1 cellular context compared by ENCODE assay signal in the genomic region with DNA sequence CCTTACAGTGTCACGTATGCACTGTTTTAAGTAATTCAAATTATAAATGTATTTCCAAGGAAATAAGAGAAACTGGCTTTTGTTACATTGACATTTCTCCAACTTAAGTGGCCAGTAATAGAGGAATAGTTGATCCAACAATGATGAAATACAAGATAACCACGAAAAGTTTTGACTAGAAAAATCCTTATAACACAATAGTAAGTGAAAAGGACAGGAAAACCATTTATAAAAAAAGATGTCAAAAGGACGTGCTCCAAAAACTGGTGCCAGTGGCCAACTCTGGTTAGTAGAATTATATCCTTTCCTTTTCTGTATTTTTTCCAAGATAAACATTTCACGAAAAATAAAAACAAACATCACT.
TF ChIP-seq lines count a peak whose summit lies in the region.

No MANE protein-coding gene starts in this region.

TF ChIP-seq in SK-N-SH, 30 proteins besides CTCF, POLR2A, EP300 and RAD21:
- TF ChIP-seq, protein P1, sequence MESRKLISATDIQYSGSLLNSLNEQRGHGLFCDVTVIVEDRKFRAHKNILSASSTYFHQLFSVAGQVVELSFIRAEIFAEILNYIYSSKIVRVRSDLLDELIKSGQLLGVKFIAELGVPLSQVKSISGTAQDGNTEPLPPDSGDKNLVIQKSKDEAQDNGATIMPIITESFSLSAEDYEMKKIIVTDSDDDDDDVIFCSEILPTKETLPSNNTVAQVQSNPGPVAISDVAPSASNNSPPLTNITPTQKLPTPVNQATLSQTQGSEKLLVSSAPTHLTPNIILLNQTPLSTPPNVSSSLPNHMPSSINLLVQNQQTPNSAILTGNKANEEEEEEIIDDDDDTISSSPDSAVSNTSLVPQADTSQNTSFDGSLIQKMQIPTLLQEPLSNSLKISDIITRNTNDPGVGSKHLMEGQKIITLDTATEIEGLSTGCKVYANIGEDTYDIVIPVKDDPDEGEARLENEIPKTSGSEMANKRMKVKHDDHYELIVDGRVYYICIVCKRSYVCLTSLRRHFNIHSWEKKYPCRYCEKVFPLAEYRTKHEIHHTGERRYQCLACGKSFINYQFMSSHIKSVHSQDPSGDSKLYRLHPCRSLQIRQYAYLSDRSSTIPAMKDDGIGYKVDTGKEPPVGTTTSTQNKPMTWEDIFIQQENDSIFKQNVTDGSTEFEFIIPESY (IDR thresholded peaks at IDR 0.05; ENCODE audit: borderline replicate concordance, low read depth), result no peak
- TF ChIP-seq, protein P2, sequence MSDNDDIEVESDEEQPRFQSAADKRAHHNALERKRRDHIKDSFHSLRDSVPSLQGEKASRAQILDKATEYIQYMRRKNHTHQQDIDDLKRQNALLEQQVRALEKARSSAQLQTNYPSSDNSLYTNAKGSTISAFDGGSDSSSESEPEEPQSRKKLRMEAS (IDR thresholded peaks at IDR 0.05; ENCODE audit: low read depth), result no peak
- no peak for TF ChIP-seq MEF2A (IDR thresholded peaks at IDR 0.05; ENCODE audit: borderline replicate concordance, low read depth)
- TF ChIP-seq RCOR1 (IDR thresholded peaks at IDR 0.05; ENCODE audit: low read length), result no peak
- TF ChIP-seq, protein P3, sequence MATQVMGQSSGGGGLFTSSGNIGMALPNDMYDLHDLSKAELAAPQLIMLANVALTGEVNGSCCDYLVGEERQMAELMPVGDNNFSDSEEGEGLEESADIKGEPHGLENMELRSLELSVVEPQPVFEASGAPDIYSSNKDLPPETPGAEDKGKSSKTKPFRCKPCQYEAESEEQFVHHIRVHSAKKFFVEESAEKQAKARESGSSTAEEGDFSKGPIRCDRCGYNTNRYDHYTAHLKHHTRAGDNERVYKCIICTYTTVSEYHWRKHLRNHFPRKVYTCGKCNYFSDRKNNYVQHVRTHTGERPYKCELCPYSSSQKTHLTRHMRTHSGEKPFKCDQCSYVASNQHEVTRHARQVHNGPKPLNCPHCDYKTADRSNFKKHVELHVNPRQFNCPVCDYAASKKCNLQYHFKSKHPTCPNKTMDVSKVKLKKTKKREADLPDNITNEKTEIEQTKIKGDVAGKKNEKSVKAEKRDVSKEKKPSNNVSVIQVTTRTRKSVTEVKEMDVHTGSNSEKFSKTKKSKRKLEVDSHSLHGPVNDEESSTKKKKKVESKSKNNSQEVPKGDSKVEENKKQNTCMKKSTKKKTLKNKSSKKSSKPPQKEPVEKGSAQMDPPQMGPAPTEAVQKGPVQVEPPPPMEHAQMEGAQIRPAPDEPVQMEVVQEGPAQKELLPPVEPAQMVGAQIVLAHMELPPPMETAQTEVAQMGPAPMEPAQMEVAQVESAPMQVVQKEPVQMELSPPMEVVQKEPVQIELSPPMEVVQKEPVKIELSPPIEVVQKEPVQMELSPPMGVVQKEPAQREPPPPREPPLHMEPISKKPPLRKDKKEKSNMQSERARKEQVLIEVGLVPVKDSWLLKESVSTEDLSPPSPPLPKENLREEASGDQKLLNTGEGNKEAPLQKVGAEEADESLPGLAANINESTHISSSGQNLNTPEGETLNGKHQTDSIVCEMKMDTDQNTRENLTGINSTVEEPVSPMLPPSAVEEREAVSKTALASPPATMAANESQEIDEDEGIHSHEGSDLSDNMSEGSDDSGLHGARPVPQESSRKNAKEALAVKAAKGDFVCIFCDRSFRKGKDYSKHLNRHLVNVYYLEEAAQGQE (IDR thresholded peaks at IDR 0.05; ENCODE audit: low read depth, low read length), result no peak
- TF ChIP-seq MXI1 (IDR thresholded peaks at IDR 0.05; ENCODE audit: low read depth, low read length), result no peak
- peak; percentile 76 for TF ChIP-seq TCF12 (IDR thresholded peaks at IDR 0.05)
- TF ChIP-seq EZH2phosphoT487 (IDR thresholded peaks at IDR 0.05; ENCODE audit: borderline replicate concordance, low read depth), result no peak
- TF ChIP-seq CHD2 (IDR thresholded peaks at IDR 0.05; ENCODE audit: low read length, partially characterized antibody), result no peak
- TF ChIP-seq, protein P4, sequence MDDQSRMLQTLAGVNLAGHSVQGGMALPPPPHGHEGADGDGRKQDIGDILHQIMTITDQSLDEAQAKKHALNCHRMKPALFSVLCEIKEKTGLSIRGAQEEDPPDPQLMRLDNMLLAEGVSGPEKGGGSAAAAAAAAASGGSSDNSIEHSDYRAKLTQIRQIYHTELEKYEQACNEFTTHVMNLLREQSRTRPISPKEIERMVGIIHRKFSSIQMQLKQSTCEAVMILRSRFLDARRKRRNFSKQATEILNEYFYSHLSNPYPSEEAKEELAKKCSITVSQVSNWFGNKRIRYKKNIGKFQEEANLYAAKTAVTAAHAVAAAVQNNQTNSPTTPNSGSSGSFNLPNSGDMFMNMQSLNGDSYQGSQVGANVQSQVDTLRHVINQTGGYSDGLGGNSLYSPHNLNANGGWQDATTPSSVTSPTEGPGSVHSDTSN (IDR thresholded peaks at IDR 0.05), result peak; percentile 76
- TF ChIP-seq, protein P5, sequence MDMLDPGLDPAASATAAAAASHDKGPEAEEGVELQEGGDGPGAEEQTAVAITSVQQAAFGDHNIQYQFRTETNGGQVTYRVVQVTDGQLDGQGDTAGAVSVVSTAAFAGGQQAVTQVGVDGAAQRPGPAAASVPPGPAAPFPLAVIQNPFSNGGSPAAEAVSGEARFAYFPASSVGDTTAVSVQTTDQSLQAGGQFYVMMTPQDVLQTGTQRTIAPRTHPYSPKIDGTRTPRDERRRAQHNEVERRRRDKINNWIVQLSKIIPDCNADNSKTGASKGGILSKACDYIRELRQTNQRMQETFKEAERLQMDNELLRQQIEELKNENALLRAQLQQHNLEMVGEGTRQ (IDR thresholded peaks at IDR 0.05; ENCODE audit: borderline replicate concordance, low read depth, low read length), result no peak
- no peak for TF ChIP-seq RXRA (IDR thresholded peaks at IDR 0.05; ENCODE audit: borderline replicate concordance, low read depth)
- TF ChIP-seq SMC3 (IDR thresholded peaks at IDR 0.05; ENCODE audit: low read depth, low read length), result no peak
- peak; percentile 74 for TF ChIP-seq FOXM1 (IDR thresholded peaks at IDR 0.05; ENCODE audit: low read depth)
- TF ChIP-seq, protein P6, sequence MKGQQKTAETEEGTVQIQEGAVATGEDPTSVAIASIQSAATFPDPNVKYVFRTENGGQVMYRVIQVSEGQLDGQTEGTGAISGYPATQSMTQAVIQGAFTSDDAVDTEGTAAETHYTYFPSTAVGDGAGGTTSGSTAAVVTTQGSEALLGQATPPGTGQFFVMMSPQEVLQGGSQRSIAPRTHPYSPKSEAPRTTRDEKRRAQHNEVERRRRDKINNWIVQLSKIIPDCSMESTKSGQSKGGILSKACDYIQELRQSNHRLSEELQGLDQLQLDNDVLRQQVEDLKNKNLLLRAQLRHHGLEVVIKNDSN (IDR thresholded peaks at IDR 0.05; ENCODE audit: borderline replicate concordance, low read depth), result no peak
- TF ChIP-seq NRF1 (IDR thresholded peaks at IDR 0.05; ENCODE audit: low read depth, low read length), result no peak
- TF ChIP-seq JUND (IDR thresholded peaks at IDR 0.05), result peak; percentile 54
- TF ChIP-seq NFIC (IDR thresholded peaks at IDR 0.05; ENCODE audit: borderline replicate concordance), result no peak; the same call in 1 of the 2 replicates
- 0 out of 2 replicates have a peak, but pooled peaks have one; percentile 19 for TF ChIP-seq SIN3A (IDR thresholded peaks at IDR 0.05; ENCODE audit: borderline replicate concordance, low read depth, low read length)
